In genomic region chr2:62708751-62709150, GRCh38 we compare ENCODE assay signal across 1 cellular context.
TF ChIP-seq lines count a peak whose summit lies in the region.

No MANE protein-coding gene starts in this region.

TF ChIP-seq in WTC11, 78 proteins besides CTCF, POLR2A, EP300 and RAD21 (continued from another document):
- no peak for TF ChIP-seq AR (CRISPR knock-in tag; IDR thresholded peaks at IDR 0.05)
- TF ChIP-seq ZNF317 (CRISPR knock-in tag; IDR thresholded peaks at IDR 0.05; ENCODE audit: borderline replicate concordance, low read depth) = no peak
- TF ChIP-seq PRDM15 (CRISPR knock-in tag; IDR thresholded peaks at IDR 0.05) = no peak
- TF ChIP-seq MLX (CRISPR knock-in tag; IDR thresholded peaks at IDR 0.05) = no peak
- no peak for TF ChIP-seq HMGA2 (CRISPR knock-in tag; IDR thresholded peaks at IDR 0.05)
- TF ChIP-seq NFYB (CRISPR knock-in tag; conservative IDR thresholded peaks at IDR 0.05; ENCODE audit: low read depth) = no peak
- TF ChIP-seq RELA (CRISPR knock-in tag; IDR thresholded peaks at IDR 0.05; ENCODE audit: borderline replicate concordance) = no peak
- TF ChIP-seq GRHL2 (CRISPR knock-in tag; IDR thresholded peaks at IDR 0.05; ENCODE audit: insufficient replicate concordance, severe bottlenecking) = no peak
- no peak for TF ChIP-seq TP53 (CRISPR knock-in tag; IDR thresholded peaks at IDR 0.05)
- TF ChIP-seq FOXK1 (CRISPR knock-in tag; IDR thresholded peaks at IDR 0.05) = no peak
- no peak for TF ChIP-seq NFATC4 (CRISPR knock-in tag; IDR thresholded peaks at IDR 0.05)
